Comparison of ENCODE assay signal across 8 cellular contexts in the genomic region with DNA sequence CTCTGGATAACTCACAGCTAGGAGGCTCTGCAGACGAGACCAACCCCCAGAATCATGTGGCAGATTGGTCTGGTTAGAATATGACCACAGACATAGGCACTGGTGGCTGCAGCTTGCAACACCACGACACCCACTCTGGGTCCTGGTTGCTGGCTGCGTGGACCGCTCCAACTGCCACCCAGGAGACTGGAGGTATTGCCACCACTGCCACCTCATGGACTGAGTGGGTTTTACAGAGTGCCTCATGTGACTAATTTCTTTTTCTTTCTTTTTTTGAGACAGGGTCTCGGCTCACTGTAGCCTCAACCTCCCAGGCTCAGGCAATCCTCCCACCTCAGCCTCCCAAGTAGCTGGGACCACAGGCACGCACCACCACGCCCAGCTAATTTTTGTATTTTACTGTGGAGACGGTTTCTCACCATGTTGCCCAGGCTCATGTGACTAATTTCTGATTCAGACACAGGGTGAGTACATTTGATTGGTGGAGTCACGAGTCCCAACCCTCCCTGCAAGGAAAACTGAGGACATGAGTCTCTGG. TPM values are rescaled to one million over a fixed set of nuclear protein-coding genes. Genes with fewer than 3 reads are reported as not detected.
DNase-seq lines count a peak whose midpoint lies in the region; ATAC-seq and TF ChIP-seq lines count a peak whose summit lies in the region.

No MANE protein-coding gene starts in this region.

- ATAC-seq in HG03175 (IDR thresholded peaks at IDR 0.05; ENCODE audit: unreplicated experiment), result peak; percentile 57

- CTCF ChIA-PET in GM10248 (lab: Yijun Ruan, JAX), result interaction anchor here (0.7 to 5.2 kb wide), 25 partner anchors 9 to 105 kb away, joined by 3 to 43 read pairs (median 6); a partner anchor contains a TSS

- H3K36me3 ChIP-seq in tibial artery, result no peaks in the 10 kb centered on the region

- POLR2A ChIA-PET in GM10248 (lab: Yijun Ruan, JAX), result no interaction called here

- no peak overlapping the region for H3K27ac ChIP-seq in tibial artery

- peak; percentile 66 for DNase-seq in GM10248 (ENCODE audit: extremely low spot score)
- DNase-seq in RPMI7951 (ENCODE audit: low read depth), result peak; percentile 68
- peak; percentile 36 for DNase-seq in activated T-helper 1 cell treated with Interleukin-2 at 50 U/mL for 16 hours (ENCODE audit: low read depth)
- peak; percentile 38 for DNase-seq in fibroblast of the aortic adventitia (ENCODE audit: low read depth)
- DNase-seq in nucleus accumbens (lab: John Stamatoyannopoulos, UW), result peak in 35 of 56 donors; percentile 6 to 59 (median 25)
- DNase-seq in tibial artery, result peak; percentile 70 to 79
- DNase-seq in KG1 (lab: John Stamatoyannopoulos, UW), result no peak

- H3K9me3 ChIP-seq in tibial artery, result no peaks in the 10 kb centered on the region

- H3K4me3 ChIP-seq in fibroblast of the aortic adventitia (ENCODE audit: low read depth, low read length) (no peak overlapping the region), tibial artery (no peak overlapping the region)

- no peaks in the 10 kb centered on the region for H3K27me3 ChIP-seq in tibial artery

- H3K4me1 ChIP-seq in tibial artery, result no peaks in the 10 kb centered on the region

- intact Hi-C loops in tibial artery (cut with DNase I; ENCODE audit: low total_unique reads), result loop anchor here (10.0 kb wide), 1 partner anchor 66 kb away; no protein-coding TSS in a partner anchor

- peak; percentile 63 for TF ChIP-seq CTCF in GM10248 (IDR thresholded peaks at IDR 0.05; ENCODE audit: control extremely low read depth, extremely low read depth, low read depth, missing control alignments)
- peak; percentile 46 for TF ChIP-seq CTCF in fibroblast of the aortic adventitia (IDR thresholded peaks at IDR 0.05; ENCODE audit: insufficient read depth, low read length)
- peak; percentile 61 to 75 for TF ChIP-seq CTCF in tibial artery (IDR thresholded peaks at IDR 0.05)

RNA-seq across cellular contexts. Expression of a gene that starts 29.9 kb away (rescaled TPM):
- not detected in 2 replicates for total RNA-seq in RPMI7951 (2014; rRNA removed; shearing (Covaris generic))
- not detected in 2 replicates for total RNA-seq in fibroblast of the aortic adventitia (ENCODE audit: low replicate concordance)

RNA-seq across cellular contexts. Expression of a gene that starts 45.2 kb away (rescaled TPM):
- 124 and 127 TPM in 2 replicates for total RNA-seq in RPMI7951 (2014; rRNA removed; shearing (Covaris generic))
- total RNA-seq in fibroblast of the aortic adventitia (ENCODE audit: low replicate concordance), result 127 and 134 TPM in 2 replicates
